14 cellular contexts compared by ENCODE assay signal in genomic region chr7:64046041-64046389, GRCh38. TPM values are rescaled to one million over a fixed set of nuclear protein-coding genes. Genes with fewer than 3 reads are reported as not detected.
DNase-seq lines count a peak whose midpoint lies in the region; ATAC-seq and TF ChIP-seq lines count a peak whose summit lies in the region.
"Had no signal": no experiment of that assay in that cellular context is flagged by ENCODE, and none has a peak within 500 bp of the region (broad histone marks: within the 10 kb centered on the region; RNA-seq: fewer than 3 reads in every experiment).

No MANE protein-coding gene starts in this region.

- no peaks in the 10 kb centered on the region for H3K9me3 ChIP-seq in gastrocnemius medialis

- in situ Hi-C loops in gastrocnemius medialis (cut with MboI; ENCODE audit: low sequenced_read_pairs in 4 of 4) = no loop called here

- H3K4me1 ChIP-seq in gastrocnemius medialis = no peaks in the 10 kb centered on the region

- no peaks in the 10 kb centered on the region for H3K27me3 ChIP-seq in gastrocnemius medialis

- intact Hi-C loops in left ventricle myocardium superior (cut with micrococcal nuclease) = no loop called here
- intact Hi-C loops in gastrocnemius medialis (cut with DNase I; ENCODE audit: low total_unique reads) = no loop called here

- DNase-seq in SK-N-DZ (ENCODE audit: low spot score) = peak; percentile 17
- no peak for DNase-seq in left ventricle myocardium superior
- DNase-seq in gastrocnemius medialis = no peak
- DNase-seq in NCI-H510A treated with DMSO at 0.1 percent for 48 hours (lab: John Stamatoyannopoulos, UW) = no peak
- no peak for DNase-seq in KG1 (lab: John Stamatoyannopoulos, UW)
- DNase-seq in RPMI8226 = no peak
- DNase-seq: activated CD4-positive, alpha-beta T cell treated with anti-CD3 and anti-CD28 coated beads, Interleukin-2, amount 50 U/mL, for 48 hours; DMS79 treated with DMSO at 0.1 percent for 48 hours; NCI-H2029 had no signal

- no peak for TF ChIP-seq POLR2A in gastrocnemius medialis (IDR thresholded peaks at IDR 0.05)

- no peak for TF ChIP-seq CTCF in 22Rv1 (IDR thresholded peaks at IDR 0.05)
- no peak for TF ChIP-seq CTCF in gastrocnemius medialis (IDR thresholded peaks at IDR 0.05 in 4 of 5, conservative IDR thresholded peaks at IDR 0.05 in 1 of 5)

- no peaks in the 10 kb centered on the region for H3K36me3 ChIP-seq in gastrocnemius medialis

- H3K4me3 ChIP-seq in gastrocnemius medialis = peak overlapping the region; percentile 42 to 70 (median 62)
- H3K4me3 ChIP-seq: K562 had no signal

- peak; percentile 13 for ATAC-seq in left ventricle myocardium superior
- no peak for ATAC-seq in gastrocnemius medialis
- no peak for ATAC-seq in GM19452 (IDR thresholded peaks at IDR 0.05; ENCODE audit: unreplicated experiment)
- ATAC-seq: K562 had no signal

- H3K27ac ChIP-seq in 22Rv1 (peak overlapping the region; percentile 74), gastrocnemius medialis (peak overlapping the region in 3 of 4 donors; percentile 68 to 77 (median 73))

RNA-seq across cellular contexts. Expression of gene ZNF727, which starts 0.8 kb away (rescaled TPM):
- polyA plus RNA-seq in SK-N-DZ (2014; cell fraction: cytosol; rRNA removed) = 7.0 and 9.8 TPM in 2 replicates
- 5.3 and 6.7 TPM in 2 replicates for polyA plus RNA-seq in SK-N-DZ (2014; cell fraction: nucleus; rRNA removed)
- total RNA-seq in left ventricle myocardium superior (1.8 TPM), gastrocnemius medialis (1 to 10 TPM in 2 of 4 donors, under 1 TPM in 2; 0.13 to 3.3 (median 0.88) TPM)
- total RNA-seq: K562, pulmonary artery endothelial cell had no signal
- polyA plus RNA-seq: K562 had no signal

RNA-seq across cellular contexts. Expression of gene ZNF722, which starts 47.4 kb away (rescaled TPM):
- 0.38 and 0.75 TPM in 2 replicates for polyA plus RNA-seq in SK-N-DZ (2014; cell fraction: cytosol; rRNA removed)
- 0.41 and 2.6 TPM in 2 replicates for polyA plus RNA-seq in SK-N-DZ (2014; cell fraction: nucleus; rRNA removed)
- total RNA-seq in left ventricle myocardium superior = not detected
- total RNA-seq in gastrocnemius medialis = not detected
- total RNA-seq: activated naive CD4-positive, alpha-beta T cell treated with anti-CD3 and anti-CD28 coated beads, Interleukin-2, amount 50 U/mL, for 72 hours; K562; pulmonary artery endothelial cell had no signal
- polyA plus RNA-seq: K562 had no signal
